ENCODE assay signal across 1 cellular context in genomic region chr12:47812797-47813490, GRCh38.
TF ChIP-seq lines count a peak whose summit lies in the region.

No MANE protein-coding gene starts in this region.

TF ChIP-seq in K562, 482 proteins besides CTCF, POLR2A, EP300 and RAD21 (continued from another document and continues in another):
- TF ChIP-seq MTA3 (IDR thresholded peaks at IDR 0.05; ENCODE audit: borderline replicate concordance) (peak; percentile 52; the same call in 1 of the 2 replicates), ZNF239 (CRISPR knock-in tag; IDR thresholded peaks at IDR 0.05) (no peak), TARDBP (IDR thresholded peaks at IDR 0.05) (no peak), ZBTB17 (CRISPR knock-in tag; IDR thresholded peaks at IDR 0.05) (peak; percentile 36; the same call in 1 of the 2 replicates), ZNF165 (CRISPR knock-in tag; IDR thresholded peaks at IDR 0.05; ENCODE audit: borderline replicate concordance) (no peak), HDAC2 (IDR thresholded peaks at IDR 0.05) (peak; percentile 70; the same call in 1 of the 2 replicates), ZNF134 (CRISPR knock-in tag; conservative IDR thresholded peaks at IDR 0.05) (no peak), SUPT5H (IDR thresholded peaks at IDR 0.05) (no peak), ZNF79 (CRISPR knock-in tag; IDR thresholded peaks at IDR 0.05; ENCODE audit: low read depth) (no peak), GABPB2 (CRISPR knock-in tag; conservative IDR thresholded peaks at IDR 0.05) (no peak), RBM22 (IDR thresholded peaks at IDR 0.05; ENCODE audit: low read depth, low read length, poor library complexity, severe bottlenecking) (no peak), TCFL5 (CRISPR knock-in tag; conservative IDR thresholded peaks at IDR 0.05) (no peak), TAF1 (IDR thresholded peaks at IDR 0.05; ENCODE audit: control insufficient read depth, extremely low read depth, insufficient read depth, low read length, severe bottlenecking) (peak; percentile 35), HNRNPH1 (optimal IDR thresholded peaks at IDR 0.05; ENCODE audit: low read depth, low read length) (no peak), SAFB2 (IDR thresholded peaks at IDR 0.05; ENCODE audit: borderline replicate concordance, low read depth, low read length, severe bottlenecking) (no peak), SNRNP70 (optimal IDR thresholded peaks at IDR 0.05; ENCODE audit: low read depth, low read length) (no peak), FOXA1 (IDR thresholded peaks at IDR 0.05; ENCODE audit: borderline replicate concordance) (no peak), NR2C2 (CRISPR knock-in tag; IDR thresholded peaks at IDR 0.05) (no peak), NR2C2 (tag; IDR thresholded peaks at IDR 0.05) (peak; percentile 52; the same call in 1 of the 2 replicates), ZNF133 (CRISPR knock-in tag; IDR thresholded peaks at IDR 0.05) (no peak), MITF (IDR thresholded peaks at IDR 0.05) (no peak), HLTF (IDR thresholded peaks at IDR 0.05) (no peak), DEAF1 (CRISPR knock-in tag; IDR thresholded peaks at IDR 0.05) (no peak), ILK (tag; IDR thresholded peaks at IDR 0.05; ENCODE audit: borderline replicate concordance, low read depth) (no peak), DNMT1 (IDR thresholded peaks at IDR 0.05) (no peak), THRA (IDR thresholded peaks at IDR 0.05) (no peak), SMC3 (conservative IDR thresholded peaks at IDR 0.05; ENCODE audit: insufficient read depth, low read depth, low read length) (no peak), SMAD4 (CRISPR knock-in tag; conservative IDR thresholded peaks at IDR 0.05) (peak; percentile 80), KLF10 (CRISPR knock-in tag; IDR thresholded peaks at IDR 0.05) (no peak), BRCA1 (IDR thresholded peaks at IDR 0.05) (no peak), BRCA1 (CRISPR knock-in tag; IDR thresholded peaks at IDR 0.05) (no peak), POLR2AphosphoS5 (IDR thresholded peaks at IDR 0.05; ENCODE audit: control insufficient read depth, insufficient read depth, low read depth, low read length) (peak; percentile 59; the same call in 1 of the 2 replicates), POLR2G (IDR thresholded peaks at IDR 0.05; ENCODE audit: low read depth, low read length) (peak; percentile 75), KAT7 (CRISPR knock-in tag; IDR thresholded peaks at IDR 0.05; ENCODE audit: borderline replicate concordance) (no peak), ZNF175 (CRISPR knock-in tag; IDR thresholded peaks at IDR 0.05; ENCODE audit: low read depth) (no peak), ARNT (IDR thresholded peaks at IDR 0.05) (no peak), FOXM1 (IDR thresholded peaks at IDR 0.05; ENCODE audit: low read depth) (no peak), FOXM1 (CRISPR knock-in tag; IDR thresholded peaks at IDR 0.05; ENCODE audit: low read depth) (no peak), GATAD2A (IDR thresholded peaks at IDR 0.05) (peak; percentile 67; the same call in 1 of the 2 replicates), CGGBP1 (CRISPR knock-in tag; IDR thresholded peaks at IDR 0.05) (no peak), SMARCC2 (IDR thresholded peaks at IDR 0.05; ENCODE audit: low read depth) (peak; percentile 52; the same call in 1 of the 2 replicates), BRF1 (IDR thresholded peaks at IDR 0.05; ENCODE audit: borderline replicate concordance, extremely low read depth, insufficient read length) (no peak), EZH2 (IDR thresholded peaks at IDR 0.05; ENCODE audit: borderline replicate concordance, low read depth, low read length) (no peak), THRB (CRISPR knock-in tag; conservative IDR thresholded peaks at IDR 0.05) (no peak), TSHZ1 (CRISPR knock-in tag; IDR thresholded peaks at IDR 0.05) (no peak), SMAD3 (CRISPR knock-in tag; conservative IDR thresholded peaks at IDR 0.05) (no peak), ZKSCAN1 (IDR thresholded peaks at IDR 0.05; ENCODE audit: low read depth, low read length) (no peak; the same call in 1 of the 2 replicates), CBX5 (IDR thresholded peaks at IDR 0.05; ENCODE audit: borderline replicate concordance, low read depth) (no peak), ZNF408 (CRISPR knock-in tag; IDR thresholded peaks at IDR 0.05; ENCODE audit: low read depth) (no peak), ZNF511 (CRISPR knock-in tag; IDR thresholded peaks at IDR 0.05) (0 out of 2 replicates have a peak, but pooled peaks have one; percentile 64), XRCC3 (IDR thresholded peaks at IDR 0.05) (no peak), ZNF717 (CRISPR knock-in tag; IDR thresholded peaks at IDR 0.05) (no peak), TOE1 (IDR thresholded peaks at IDR 0.05; ENCODE audit: borderline replicate concordance) (no peak; the same call in 1 of the 2 replicates), TOE1 (CRISPR knock-in tag; IDR thresholded peaks at IDR 0.05; ENCODE audit: borderline replicate concordance, low read depth) (no peak), GATAD2B (IDR thresholded peaks at IDR 0.05; ENCODE audit: borderline replicate concordance) (peak; percentile 66; the same call in 1 of the 2 replicates), TEAD1 (CRISPR knock-in tag; IDR thresholded peaks at IDR 0.05) (0 out of 4 replicates have a peak, but pooled peaks have one; percentile 1 to 51), GTF2E2 (tag; IDR thresholded peaks at IDR 0.05) (no peak), NRF1 (conservative IDR thresholded peaks at IDR 0.05 in 1 of 2, IDR thresholded peaks at IDR 0.05 in 1 of 2) (peak; percentile 77 to 79), HOMEZ (CRISPR knock-in tag; IDR thresholded peaks at IDR 0.05) (no peak), TCF15 (CRISPR knock-in tag; IDR thresholded peaks at IDR 0.05) (no peak), NONO (IDR thresholded peaks at IDR 0.05; ENCODE audit: low read depth in 2 of 2, low read length in 1 of 2) (no peak), ZNF785 (CRISPR knock-in tag; IDR thresholded peaks at IDR 0.05) (no peak), ZNF311 (CRISPR knock-in tag; IDR thresholded peaks at IDR 0.05) (0 out of 2 replicates have a peak, but pooled peaks have one; percentile 66), ZNF77 (CRISPR knock-in tag; IDR thresholded peaks at IDR 0.05) (no peak), MED1 (CRISPR knock-in tag; IDR thresholded peaks at IDR 0.05; ENCODE audit: borderline replicate concordance) (no peak), ZNF41 (CRISPR knock-in tag; conservative IDR thresholded peaks at IDR 0.05) (0 out of 2 replicates have a peak, but pooled peaks have one; percentile 21), MAZ (CRISPR knock-in tag; conservative IDR thresholded peaks at IDR 0.05 in 1 of 2, IDR thresholded peaks at IDR 0.05 in 1 of 2) (peak; percentile 63 to 85), ZNF668 (CRISPR knock-in tag; IDR thresholded peaks at IDR 0.05) (no peak), IRF1 (CRISPR knock-in tag; IDR thresholded peaks at IDR 0.05; ENCODE audit: borderline replicate concordance) (no peak), ATF7 (IDR thresholded peaks at IDR 0.05) (peak; percentile 40; the same call in 1 of the 2 replicates), KLF16 (IDR thresholded peaks at IDR 0.05) (0 out of 2 replicates have a peak, but pooled peaks have one; percentile 47), ZFP1 (CRISPR knock-in tag; IDR thresholded peaks at IDR 0.05) (no peak)
